In the genomic region with DNA sequence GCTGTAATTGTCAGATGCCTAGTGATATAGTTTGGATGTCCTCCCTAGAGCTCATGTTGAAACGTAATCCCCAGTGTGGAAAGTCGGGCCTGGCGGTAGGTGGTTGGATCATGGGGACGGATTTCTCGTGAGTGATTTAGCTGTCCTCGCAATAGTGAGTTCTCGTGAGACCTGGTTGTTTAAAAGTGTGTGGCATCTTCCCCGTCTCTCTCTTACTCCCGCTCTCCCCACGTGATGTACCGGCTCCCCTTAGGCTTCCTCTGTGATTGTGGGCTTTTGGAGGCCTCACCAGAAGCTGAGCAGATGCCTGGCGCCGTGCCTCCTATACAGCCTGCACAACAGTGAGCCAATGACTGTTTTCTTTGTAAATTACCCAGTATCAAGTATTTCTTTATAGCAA, we compare ENCODE assay signal across 18 cellular contexts.
"Had no signal": no experiment of that assay in that cellular context is flagged by ENCODE, and none has a peak within 500 bp of the region (broad histone marks: within the 10 kb centered on the region; RNA-seq: fewer than 3 reads in every experiment).

No MANE protein-coding gene starts in this region.

- H3K4me3 Mint-ChIP-seq: immature natural killer cell, naive B cell, nephron, type B pancreatic cell had no signal

- H3K27me3 Mint-ChIP-seq: type B pancreatic cell had no signal

- H3K9me3 ChIP-seq: esophagus squamous epithelium, gastroesophageal sphincter, left ventricle myocardium inferior, lower lobe of right lung, suprapubic skin, thyroid gland had no signal

- H3K9me3 Mint-ChIP-seq: nephron, type B pancreatic cell had no signal

- H3K4me1 ChIP-seq: gastroesophageal sphincter, left ventricle myocardium inferior, lower lobe of right lung had no signal

- H3K36me3 ChIP-seq: esophagus squamous epithelium, gastroesophageal sphincter, left ventricle myocardium inferior, lower lobe of right lung, suprapubic skin, thyroid gland had no signal

- H3K4me1 Mint-ChIP-seq: immature natural killer cell, naive B cell, nephron had no signal

- H3K27me3 ChIP-seq: esophagus squamous epithelium, gastroesophageal sphincter, suprapubic skin, thyroid gland had no signal

- H3K36me3 Mint-ChIP-seq: immature natural killer cell, type B pancreatic cell had no signal

- DNase-seq: cortex of kidney; effector memory CD4-positive, alpha-beta T cell; esophagus squamous epithelium; foreskin fibroblast; immature natural killer cell; left ventricle myocardium inferior; lower lobe of right lung; mesendoderm; naive B cell; right cardiac atrium; small intestine; stimulated activated CD4-positive, alpha-beta T cell treated with anti-CD3 and anti-CD28 coated beads, Interleukin-12 subunit alpha, Interleukin-12 subunit beta, amount 100 ng/mL, for 4 hours; stimulated activated naive CD4-positive, alpha-beta T cell treated with Interleukin-2 at 50 U/mL for 16 hours; thyroid gland had no signal

- H3K4me3 ChIP-seq: esophagus squamous epithelium, gastroesophageal sphincter, left ventricle myocardium inferior, lower lobe of right lung, suprapubic skin, thyroid gland had no signal

- ATAC-seq: gastroesophageal sphincter, lower lobe of right lung, right cardiac atrium had no signal

- H3K27ac ChIP-seq: esophagus squamous epithelium, gastroesophageal sphincter, left ventricle myocardium inferior, lower lobe of right lung, suprapubic skin, thyroid gland had no signal

- H3K27ac Mint-ChIP-seq: immature natural killer cell, naive B cell, nephron had no signal
